In the genomic region with DNA sequence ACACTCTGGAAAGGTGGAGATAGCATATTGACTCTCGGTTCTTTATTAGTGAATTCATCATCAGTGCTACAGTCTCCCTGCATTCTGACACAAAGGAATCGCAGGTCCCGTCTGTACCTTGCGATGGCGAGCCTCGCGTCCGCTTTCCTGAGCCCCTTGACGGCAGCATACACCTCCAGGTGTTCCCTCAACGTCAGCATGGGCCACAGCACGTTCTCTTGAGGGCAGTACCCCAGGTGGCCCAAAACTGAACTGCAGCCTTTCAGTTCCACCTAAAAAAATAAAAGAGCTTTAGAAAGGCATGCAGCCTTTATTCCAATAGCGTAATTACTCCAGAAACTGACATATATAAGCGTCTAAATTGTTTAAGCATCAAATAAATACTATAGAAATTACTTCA, we compare ENCODE assay signal across 12 cellular contexts. TPM values are rescaled to one million over a fixed set of nuclear protein-coding genes. Genes with fewer than 3 reads are reported as not detected.
DNase-seq lines count a peak whose midpoint lies in the region; ATAC-seq, FAIRE-seq and TF ChIP-seq lines count a peak whose summit lies in the region.
"Had no signal": no experiment of that assay in that cellular context is flagged by ENCODE, and none has a peak within 500 bp of the region (broad histone marks: within the 10 kb centered on the region; RNA-seq: fewer than 3 reads in every experiment).

No MANE protein-coding gene starts in this region.

- DNase-seq in AG04449 (ENCODE audit: low read depth, low spot score) (no peak), GM23248 (peak; percentile 14), SK-N-DZ (ENCODE audit: low spot score) (peak; percentile 25), iPS DF 4.7 (ENCODE audit: extremely low read depth, low spot score) (peak; percentile 58), NCI-H345 treated with DMSO at 0.1 percent for 48 hours (lab: John Stamatoyannopoulos, UW; ENCODE audit: unreplicated experiment) (no peak), GM12891 (ENCODE audit: insufficient read length, low spot score) (no peak)
- no peak for DNase-seq in stimulated activated CD8-positive, alpha-beta memory T cell treated with anti-CD3 and anti-CD28 coated beads, Interleukin-4, amount 100 ng/mL, for 48 hours
- DNase-seq in activated CD8-positive, alpha-beta memory T cell treated with anti-CD3 and anti-CD28 coated beads, Interleukin-2, amount 10 ng/mL, durations not matched to agents 7 days and 5 days: no peak
- DNase-seq: esophagus squamous epithelium, Right ventricle myocardium superior had no signal

- no peaks in the 10 kb centered on the region for H3K27me3 Mint-ChIP-seq in activated CD8-positive, alpha-beta memory T cell treated with anti-CD3 and anti-CD28 coated beads, Interleukin-2, amount 10 ng/mL, durations not matched to agents 7 days and 5 days

- no peaks in the 10 kb centered on the region for H3K36me3 ChIP-seq in GM23248 (ENCODE audit: low read depth)

- H3K9me2 ChIP-seq in GM23248 (ENCODE audit: insufficient read depth): no peaks in the 10 kb centered on the region

- no peak overlapping the region for H3K27ac ChIP-seq in GM23248
- H3K27ac ChIP-seq: esophagus squamous epithelium had no signal

- FAIRE-seq in GM12891 (lab: Jason Lieb, UNC): no peak

- H3F3A ChIP-seq in GM23248 (ENCODE audit: insufficient read depth): no peaks in the 10 kb centered on the region

- 70 to 76% methylated on average over 13 of the region's 13 CpGs for WGBS in GM23248 (ENCODE audit: low coverage in 1 of 2, low lambda C conversion rate in 2 of 2, missing lambda C conversion rate in 2 of 2), 2 experiments

- no peak overlapping the region for H2AFZ ChIP-seq in GM23248

- TF ChIP-seq POLR2A in GM12891 (IDR thresholded peaks at IDR 0.05; ENCODE audit: low read depth, low read length): no peak

- H3K9me3 ChIP-seq in GM23248 (ENCODE audit: low read depth): no peaks in the 10 kb centered on the region

- in situ Hi-C loops in GM23248 (cut with MboI): no loop called here

- TF ChIP-seq CTCF in AG04449 (IDR thresholded peaks at IDR 0.05; ENCODE audit: insufficient read depth, low read length, missing control alignments): peak; percentile 15

- H3K36me3 Mint-ChIP-seq in activated CD8-positive, alpha-beta memory T cell treated with anti-CD3 and anti-CD28 coated beads, Interleukin-2, amount 10 ng/mL, durations not matched to agents 7 days and 5 days: no peaks in the 10 kb centered on the region

- H3K4me1 ChIP-seq in GM23248 (ENCODE audit: insufficient read depth): no peaks in the 10 kb centered on the region
- H3K4me1 ChIP-seq: esophagus squamous epithelium had no signal

- no peaks in the 10 kb centered on the region for H4K20me1 ChIP-seq in GM23248 (ENCODE audit: insufficient read depth)

- no peaks in the 10 kb centered on the region for H3K79me2 ChIP-seq in GM23248 (ENCODE audit: insufficient read depth)

- no peaks in the 10 kb centered on the region for H3K4me1 Mint-ChIP-seq in activated CD8-positive, alpha-beta memory T cell treated with anti-CD3 and anti-CD28 coated beads, Interleukin-2, amount 10 ng/mL, durations not matched to agents 7 days and 5 days

- H3K4me3 ChIP-seq in AG04449 (ENCODE audit: low read depth, low read length) (no peak overlapping the region), GM23248 (no peak overlapping the region)
- H3K4me3 ChIP-seq: esophagus squamous epithelium had no signal

- no peak overlapping the region for H3K4me2 ChIP-seq in GM23248 (ENCODE audit: unreplicated experiment)

- no peak overlapping the region for H3K9ac ChIP-seq in GM23248

- ATAC-seq in activated CD8-positive, alpha-beta memory T cell treated with anti-CD3 and anti-CD28 coated beads, Interleukin-2, amount 10 ng/mL, durations not matched to agents 7 days and 5 days: no peak

- H3K4me3 Mint-ChIP-seq in activated CD8-positive, alpha-beta memory T cell treated with anti-CD3 and anti-CD28 coated beads, Interleukin-2, amount 10 ng/mL, durations not matched to agents 7 days and 5 days: no peak overlapping the region
- H3K4me3 Mint-ChIP-seq: activated T-helper 1 cell treated with anti-CD3 and anti-CD28 coated beads, Interleukin-12 subunit alpha, Interleukin-12 subunit beta, Interleukin-2, Interleukin-4 antibody, amounts not matched to agents 30 ng/mL and 10 ng/mL and 1 ng/mL, durations not matched to agents 14 hours and 24 hours and 36 hours had no signal

- no peaks in the 10 kb centered on the region for H3K27me3 ChIP-seq in GM23248 (replicated peaks; ENCODE audit: insufficient read depth)
- H3K27me3 ChIP-seq: esophagus squamous epithelium had no signal

- no peak overlapping the region for H3K27ac Mint-ChIP-seq in activated CD8-positive, alpha-beta memory T cell treated with anti-CD3 and anti-CD28 coated beads, Interleukin-2, amount 10 ng/mL, durations not matched to agents 7 days and 5 days
- H3K27ac Mint-ChIP-seq: activated T-helper 1 cell treated with anti-CD3 and anti-CD28 coated beads, Interleukin-12 subunit alpha, Interleukin-12 subunit beta, Interleukin-2, Interleukin-4 antibody, amounts not matched to agents 30 ng/mL and 10 ng/mL and 1 ng/mL, durations not matched to agents 14 hours and 24 hours and 36 hours had no signal

- CTCF ChIA-PET in AG04449 (lab: Yijun Ruan, JAX): interaction anchor here (0.6 to 1.2 kb wide), 3 partner anchors 19 to 114 kb away, joined by 3 read pairs; no protein-coding TSS in a partner anchor
- CTCF ChIA-PET in activated CD8-positive, alpha-beta memory T cell treated with anti-CD3 and anti-CD28 coated beads, Interleukin-2, amount 10 ng/mL, durations not matched to agents 7 days and 5 days (lab: Charles Lee): interaction anchor here (1.0 kb wide), 1 partner anchor 18 kb away, joined by 4 read pairs; no protein-coding TSS in a partner anchor

- POLR2A ChIA-PET in AG04449 (lab: Yijun Ruan, JAX): no interaction called here

- peaks cover 4% of the 10 kb centered on the region for H3K9me3 Mint-ChIP-seq in activated CD8-positive, alpha-beta memory T cell treated with anti-CD3 and anti-CD28 coated beads, Interleukin-2, amount 10 ng/mL, durations not matched to agents 7 days and 5 days (ENCODE audit: low read depth)

TF ChIP-seq in GM12891, 5 proteins besides CTCF, POLR2A, EP300 and RAD21:
- TF ChIP-seq SPI1 (IDR thresholded peaks at IDR 0.05; ENCODE audit: low read depth, low read length) (no peak), PAX5 (IDR thresholded peaks at IDR 0.05; ENCODE audit: insufficient read depth, low read length, severe bottlenecking) (no peak), TAF1 (IDR thresholded peaks at IDR 0.05; ENCODE audit: low read depth, low read length) (no peak), POLR2AphosphoS5 (IDR thresholded peaks at IDR 0.05; ENCODE audit: low read depth, low read length) (no peak), POU2F2 (IDR thresholded peaks at IDR 0.05; ENCODE audit: low read depth, low read length) (no peak)

RNA-seq across cellular contexts. Expression of a gene that starts 24.2 kb away (rescaled TPM):
- total RNA-seq in GM23248 (2014; rRNA removed; shearing (Covaris generic)): 0.51 and 0.65 TPM in 2 replicates
- polyA plus RNA-seq in GM23248 (2016; fragmentation: Nextera tagmentation; extraction: Ambion mirVana): 0.24 and 0.41 TPM in 2 replicates
- not detected in 2 replicates for polyA plus RNA-seq in SK-N-DZ (2014; cell fraction: cytosol; rRNA removed)
- polyA plus RNA-seq in SK-N-DZ (2014; cell fraction: nucleus; rRNA removed): not detected in 2 replicates
- total RNA-seq in activated CD8-positive, alpha-beta memory T cell treated with anti-CD3 and anti-CD28 coated beads, Interleukin-2, amount 10 ng/mL, durations not matched to agents 7 days and 5 days: not detected
- 0.49 TPM for polyA plus RNA-seq in GM12891 (2012; ENCODE audit: low read depth, missing spikeins)
- total RNA-seq: activated T-helper 1 cell treated with anti-CD3 and anti-CD28 coated beads, Interleukin-12 subunit alpha, Interleukin-12 subunit beta, Interleukin-2, Interleukin-4 antibody, amounts not matched to agents 30 ng/mL and 10 ng/mL and 1 ng/mL, durations not matched to agents 14 hours and 24 hours and 36 hours; H4 had no signal

RNA-seq across cellular contexts. Expression of a gene that starts 56.8 kb away (rescaled TPM):
- total RNA-seq in GM23248 (2014; rRNA removed; shearing (Covaris generic)): 5.3 and 6.4 TPM in 2 replicates
- polyA plus RNA-seq in GM23248 (2016; fragmentation: Nextera tagmentation; extraction: Ambion mirVana): 2.1 and 2.8 TPM in 2 replicates
- polyA plus RNA-seq in SK-N-DZ (2014; cell fraction: cytosol; rRNA removed): not detected in 2 replicates
- not detected in 2 replicates for polyA plus RNA-seq in SK-N-DZ (2014; cell fraction: nucleus; rRNA removed)
- under 1 TPM; 0.21 to 0.29 TPM for total RNA-seq in activated CD8-positive, alpha-beta memory T cell treated with anti-CD3 and anti-CD28 coated beads, Interleukin-2, amount 10 ng/mL, durations not matched to agents 7 days and 5 days
- polyA plus RNA-seq in GM12891 (2012; ENCODE audit: low read depth, missing spikeins): 9.6 TPM
- total RNA-seq: activated T-helper 1 cell treated with anti-CD3 and anti-CD28 coated beads, Interleukin-12 subunit alpha, Interleukin-12 subunit beta, Interleukin-2, Interleukin-4 antibody, amounts not matched to agents 30 ng/mL and 10 ng/mL and 1 ng/mL, durations not matched to agents 14 hours and 24 hours and 36 hours; H4 had no signal

Comparison
In these comparisons a context has a peak if more than half of its experiments do, and no peak if none do; other contexts are left out.
1. DNase-seq: peak in GM23248 (single experiment), SK-N-DZ (single experiment) and iPS DF 4.7 (single experiment); none in AG04449 (single experiment), stimulated activated CD8-positive, alpha-beta memory T cell treated with anti-CD3 and anti-CD28 coated beads, Interleukin-4, amount 100 ng/mL, for 48 hours (single experiment), NCI-H345 treated with DMSO at 0.1 percent for 48 hours (single experiment), activated CD8-positive, alpha-beta memory T cell treated with anti-CD3 and anti-CD28 coated beads, Interleukin-2, amount 10 ng/mL, durations not matched to agents 7 days and 5 days (single experiment) and GM12891 (single experiment).